In genomic region chr10:62810131-62810530, GRCh38 we compare ENCODE assay signal across 1 cellular context.
TF ChIP-seq lines count a peak whose summit lies in the region.

No MANE protein-coding gene starts in this region.

TF ChIP-seq in K562, 482 proteins besides CTCF, POLR2A, EP300 and RAD21 (continued from another document):
- TF ChIP-seq MITF (IDR thresholded peaks at IDR 0.05), result no peak
- TF ChIP-seq TAF9B (IDR thresholded peaks at IDR 0.05; ENCODE audit: partially characterized antibody), result no peak
- no peak for TF ChIP-seq RAD51 (IDR thresholded peaks at IDR 0.05; ENCODE audit: borderline replicate concordance, low read depth)
TF ChIP-seq in K562: peak in this region for 0.
